In the genomic region with DNA sequence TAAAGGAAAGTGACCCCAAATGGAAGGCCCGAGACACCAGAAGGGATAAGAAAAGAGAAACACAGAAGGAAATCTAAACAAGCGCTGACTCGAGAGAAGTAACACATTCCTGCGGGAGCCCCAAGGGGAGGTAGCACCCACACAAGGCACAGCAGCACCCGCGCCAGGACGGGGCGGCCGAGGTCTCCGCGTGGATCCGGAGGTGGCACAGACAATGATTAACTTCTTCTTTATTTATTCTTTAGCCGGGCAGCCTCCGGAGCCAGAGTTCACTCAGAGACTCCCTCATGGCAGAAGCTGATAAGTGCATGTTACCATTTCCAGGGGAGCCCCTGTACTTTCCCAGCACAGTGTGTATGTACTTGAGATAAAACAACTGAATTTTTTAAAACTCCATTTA, we compare ENCODE assay signal across 11 cellular contexts. TPM values are rescaled to one million over a fixed set of nuclear protein-coding genes. Genes with fewer than 3 reads are reported as not detected.
DNase-seq lines count a peak whose midpoint lies in the region; ATAC-seq and TF ChIP-seq lines count a peak whose summit lies in the region.
"Had no signal": no experiment of that assay in that cellular context is flagged by ENCODE, and none has a peak within 500 bp of the region (broad histone marks: within the 10 kb centered on the region; RNA-seq: fewer than 3 reads in every experiment).

No MANE protein-coding gene starts in this region.

- peaks cover 63% of the 10 kb centered on the region for H3K4me1 Mint-ChIP-seq in activated T-cell treated with anti-CD3 and anti-CD28 coated beads, Interleukin-2, amount 50 U/mL, for 24 hours (ENCODE audit: low read depth)
- peaks cover 49% of the 10 kb centered on the region for H3K4me1 Mint-ChIP-seq in activated T-cell treated with anti-CD3 and anti-CD28 coated beads, Interleukin-2, amount 50 U/mL, for 4 hours (ENCODE audit: low read depth)

- H3K27me3 ChIP-seq in duodenal mucosa (ENCODE audit: control insufficient read depth in 1 of 2, insufficient read depth in 2 of 2, low read length in 2 of 2) (no peaks in the 10 kb centered on the region), transverse colon (no peaks in the 10 kb centered on the region), BE2C (no peaks in the 10 kb centered on the region)

- H3K4me1 ChIP-seq in duodenal mucosa (ENCODE audit: control insufficient read depth in 1 of 2, insufficient read depth in 2 of 2, low read length in 2 of 2) (peaks cover 72% of the 10 kb centered on the region in 2 donors), transverse colon (peaks cover 46 to 82% (median 66%) of the 10 kb centered on the region in 4 donors), BE2C (no peaks in the 10 kb centered on the region)

- H3K36me3 ChIP-seq in duodenal mucosa (ENCODE audit: control insufficient read depth in 1 of 2, insufficient read depth in 2 of 2, low read length in 2 of 2) (peaks cover 0 to 6% of the 10 kb centered on the region in 2 donors), transverse colon (no peaks in the 10 kb centered on the region), BE2C (no peaks in the 10 kb centered on the region)

- H3K4me3 Mint-ChIP-seq in activated T-cell treated with anti-CD3 and anti-CD28 coated beads, Interleukin-2, amount 50 U/mL, for 24 hours = no peak overlapping the region
- H3K4me3 Mint-ChIP-seq in activated T-cell treated with anti-CD3 and anti-CD28 coated beads, Interleukin-2, amount 50 U/mL, for 4 hours = no peak overlapping the region
- H3K4me3 Mint-ChIP-seq: T-helper 1 cell treated with Interleukin-12 subunit alpha and Interleukin-12 subunit beta and Interleukin-4 antibody, amounts not matched to agents 30 μg/mL and 1 μg/mL, for 36 hours had no signal

- no peak overlapping the region for H3K27ac Mint-ChIP-seq in activated T-cell treated with anti-CD3 and anti-CD28 coated beads, Interleukin-2, amount 50 U/mL, for 24 hours
- H3K27ac Mint-ChIP-seq: T-helper 1 cell treated with Interleukin-12 subunit alpha and Interleukin-12 subunit beta and Interleukin-4 antibody, amounts not matched to agents 30 μg/mL and 1 μg/mL, for 36 hours had no signal

- H3K9me3 Mint-ChIP-seq in activated T-cell treated with anti-CD3 and anti-CD28 coated beads, Interleukin-2, amount 50 U/mL, for 24 hours = no peaks in the 10 kb centered on the region
- no peaks in the 10 kb centered on the region for H3K9me3 Mint-ChIP-seq in activated T-cell treated with anti-CD3 and anti-CD28 coated beads, Interleukin-2, amount 50 U/mL, for 4 hours
- H3K9me3 Mint-ChIP-seq: T-helper 1 cell treated with Interleukin-12 subunit alpha and Interleukin-12 subunit beta and Interleukin-4 antibody, amounts not matched to agents 30 μg/mL and 1 μg/mL, for 36 hours had no signal

- H3K9me3 ChIP-seq in duodenal mucosa (ENCODE audit: control insufficient read depth in 1 of 2, low read length in 2 of 2) (no peaks in the 10 kb centered on the region), transverse colon (no peaks in the 10 kb centered on the region), BE2C (no peaks in the 10 kb centered on the region)

- no peak for ATAC-seq in activated T-cell treated with anti-CD3 and anti-CD28 coated beads, Interleukin-2, amount 50 U/mL, for 4 hours

- in situ Hi-C loops in transverse colon (cut with MboI; ENCODE audit: low pct_ligation_motif_present in 1 of 4, low pct_unique_long_range_greater_than_20kb in 1 of 4, low sequenced_read_pairs in 3 of 4) = no loop called here

- TF ChIP-seq CTCF in transverse colon (IDR thresholded peaks at IDR 0.05) (no peak), BE2C (IDR thresholded peaks at IDR 0.05; ENCODE audit: low read depth, low read length) (no peak)

- peak; percentile 15 for DNase-seq in activated T-cell treated with anti-CD3 and anti-CD28 coated beads, Interleukin-2, amount 50 U/mL, for 24 hours
- DNase-seq in activated T-cell treated with anti-CD3 and anti-CD28 coated beads, Interleukin-2, amount 50 U/mL, for 4 hours = no peak
- peak; percentile 88 for DNase-seq in mesenteric fat pad (ENCODE audit: low spot score)
- DNase-seq in transverse colon = peak; percentile 58
- no peak for DNase-seq in BE2C
- no peak for DNase-seq in AG08395 (ENCODE audit: low spot score)
- DNase-seq in NCI-H2196 treated with DMSO at 0.1 percent for 48 hours (lab: John Stamatoyannopoulos, UW; ENCODE audit: unreplicated experiment) = no peak
- DNase-seq: GDM1, GOT3 had no signal

- TF ChIP-seq EP300 in transverse colon (IDR thresholded peaks at IDR 0.05; ENCODE audit: low read depth) = no peak

- H3K36me3 Mint-ChIP-seq in activated T-cell treated with anti-CD3 and anti-CD28 coated beads, Interleukin-2, amount 50 U/mL, for 24 hours (ENCODE audit: low read depth) = peaks cover 58% of the 10 kb centered on the region
- H3K36me3 Mint-ChIP-seq in activated T-cell treated with anti-CD3 and anti-CD28 coated beads, Interleukin-2, amount 50 U/mL, for 4 hours (ENCODE audit: insufficient read depth) = peaks cover 3% of the 10 kb centered on the region

- TF ChIP-seq POLR2A in transverse colon (IDR thresholded peaks at IDR 0.05) = no peak

- H3K4me3 ChIP-seq in duodenal mucosa (ENCODE audit: low read depth in 1 of 2, low read length in 2 of 2) = peak overlapping the region in 1 of 2 donors; percentile 7
- no peak overlapping the region for H3K4me3 ChIP-seq in transverse colon
- no peak overlapping the region for H3K4me3 ChIP-seq in BE2C (ENCODE audit: low read depth, low read length)

- H3K27me3 Mint-ChIP-seq in activated T-cell treated with anti-CD3 and anti-CD28 coated beads, Interleukin-2, amount 50 U/mL, for 24 hours = no peaks in the 10 kb centered on the region
- H3K27me3 Mint-ChIP-seq in activated T-cell treated with anti-CD3 and anti-CD28 coated beads, Interleukin-2, amount 50 U/mL, for 4 hours (ENCODE audit: low read depth) = no peaks in the 10 kb centered on the region

- intact Hi-C loops in transverse colon (cut with DNase I; ENCODE audit: low total_unique reads) = loop anchor here (10.0 kb wide), 1 partner anchor 210 kb away; no protein-coding TSS in a partner anchor

- H3K9ac ChIP-seq in duodenal mucosa (ENCODE audit: low read depth in 1 of 2, low read length in 2 of 2) = peak overlapping the region in 1 of 2 donors; percentile 14

- WGBS in transverse colon (ENCODE audit: low coverage in 1 of 2), 2 donors = 19 to 45% methylated on average over 14 of the region's 14 CpGs

- peak overlapping the region; percentile 46 for H3K27ac ChIP-seq in duodenal mucosa (ENCODE audit: low read depth, low read length)
- peak overlapping the region; percentile 67 to 74 (median 68) for H3K27ac ChIP-seq in transverse colon

RNA-seq across cellular contexts. Expression of a gene that starts 5.1 kb away (rescaled TPM):
- total RNA-seq in activated T-cell treated with anti-CD3 and anti-CD28 coated beads, Interleukin-2, amount 50 U/mL, for 4 hours = 10 to 100 TPM; 38.0 to 45.9 (median 44.3) TPM
- total RNA-seq in mesenteric fat pad = 63.6 TPM
- 100 to 1,000 TPM in 1 of 4 donors, 10 to 100 TPM in 3; 25.9 to 132 (median 50.4) TPM for total RNA-seq in transverse colon
- polyA plus RNA-seq in BE2C (2012; ENCODE audit: insufficient read depth, insufficient read length, low read depth) = 38.5 TPM

Comparison
In these comparisons a context has a peak if more than half of its experiments do, and no peak if none do; other contexts are left out.
1. DNase-seq: peak in activated T-cell treated with anti-CD3 and anti-CD28 coated beads, Interleukin-2, amount 50 U/mL, for 24 hours (single experiment), mesenteric fat pad (single experiment) and transverse colon (single experiment); none in activated T-cell treated with anti-CD3 and anti-CD28 coated beads, Interleukin-2, amount 50 U/mL, for 4 hours (single experiment), BE2C (single experiment), AG08395 (single experiment) and NCI-H2196 treated with DMSO at 0.1 percent for 48 hours (single experiment).